ENCODE assay signal across 8 cellular contexts in genomic region chr16:70778901-70779309, GRCh38. TPM values are rescaled to one million over a fixed set of nuclear protein-coding genes. Genes with fewer than 3 reads are reported as not detected.
A peak's percentile ranks its signal among the peaks of the same experiment; 100 is the strongest.
DNase-seq lines count a peak whose midpoint lies in the region; ATAC-seq and TF ChIP-seq lines count a peak whose summit lies in the region.

No MANE protein-coding gene starts in this region.

- no peak for TF ChIP-seq CTCF in fibroblast of lung (conservative IDR thresholded peaks at IDR 0.05 in 1 of 2, IDR thresholded peaks at IDR 0.05 in 1 of 2; ENCODE audit: low read depth in 1 of 2, low read length in 2 of 2)
- TF ChIP-seq CTCF in CD8-positive, alpha-beta T cell (IDR thresholded peaks at IDR 0.05) = no peak

- CTCF ChIA-PET in CD8-positive, alpha-beta T cell (lab: Charles Lee) = interaction anchor here (0.9 kb wide), 2 partner anchors 9 to 100 kb away, joined by 3 read pairs; no protein-coding TSS in a partner anchor

- H3K9me3 Mint-ChIP-seq in CD8-positive, alpha-beta T cell = no peaks in the 10 kb centered on the region
- peaks cover 5% of the 10 kb centered on the region for H3K9me3 Mint-ChIP-seq in activated naive CD8-positive, alpha-beta T cell treated with anti-CD3 and anti-CD28 coated beads for 36 hours

- H3K36me3 ChIP-seq in fibroblast of lung (ENCODE audit: control insufficient read depth, insufficient read depth, low read length) = peaks cover 19% of the 10 kb centered on the region
- H3K36me3 ChIP-seq in CD8-positive, alpha-beta T cell (ENCODE audit: insufficient read depth, low read length) = peaks cover 51% of the 10 kb centered on the region

- no peak overlapping the region for H3K4me3 Mint-ChIP-seq in CD8-positive, alpha-beta T cell
- H3K4me3 Mint-ChIP-seq in activated naive CD8-positive, alpha-beta T cell treated with anti-CD3 and anti-CD28 coated beads for 36 hours = no peak overlapping the region

- POLR2A ChIA-PET in CD8-positive, alpha-beta T cell (lab: Charles Lee) = no interaction called here

- no peaks in the 10 kb centered on the region for H4K20me1 ChIP-seq in fibroblast of lung (ENCODE audit: control insufficient read depth, extremely low read depth, insufficient read depth, low read length)

- no peak overlapping the region for H3K27ac Mint-ChIP-seq in CD8-positive, alpha-beta T cell
- no peak overlapping the region for H3K27ac Mint-ChIP-seq in activated naive CD8-positive, alpha-beta T cell treated with anti-CD3 and anti-CD28 coated beads for 36 hours

- H3K9me3 ChIP-seq in fibroblast of lung (ENCODE audit: control insufficient read depth, insufficient read depth, low read depth, low read length) = no peaks in the 10 kb centered on the region
- H3K9me3 ChIP-seq in CD8-positive, alpha-beta T cell (ENCODE audit: low read length) = no peaks in the 10 kb centered on the region

- no peak overlapping the region for H2AFZ ChIP-seq in fibroblast of lung (ENCODE audit: low read length)

- H3K4me1 Mint-ChIP-seq in CD8-positive, alpha-beta T cell (ENCODE audit: low read depth) = no peaks in the 10 kb centered on the region
- H3K4me1 Mint-ChIP-seq in activated naive CD8-positive, alpha-beta T cell treated with anti-CD3 and anti-CD28 coated beads for 36 hours = no peaks in the 10 kb centered on the region

- H3K4me1 ChIP-seq in fibroblast of lung (ENCODE audit: control insufficient read depth, extremely low read depth, insufficient read depth, low read length) = peaks cover 10% of the 10 kb centered on the region
- H3K4me1 ChIP-seq in CD8-positive, alpha-beta T cell (ENCODE audit: insufficient read depth, low read length) = no peaks in the 10 kb centered on the region

- peaks cover 84% of the 10 kb centered on the region for H3K36me3 Mint-ChIP-seq in CD8-positive, alpha-beta T cell
- peaks cover 38% of the 10 kb centered on the region for H3K36me3 Mint-ChIP-seq in activated naive CD8-positive, alpha-beta T cell treated with anti-CD3 and anti-CD28 coated beads for 36 hours

- no peak for ATAC-seq in GM18498 (IDR thresholded peaks at IDR 0.05; ENCODE audit: unreplicated experiment)
- no peak for ATAC-seq in CD8-positive, alpha-beta T cell

- DNase-seq in GOT3 (lab: John Stamatoyannopoulos, UW) (peak; percentile 34), fibroblast of lung (ENCODE audit: low read depth in 2 of 2) (peak; percentile 75 to 95), posterior vena cava (ENCODE audit: low spot score) (peak; percentile 89), SIG-M5 (lab: John Stamatoyannopoulos, UW) (no peak)
- no peak for DNase-seq in CD8-positive, alpha-beta T cell
- DNase-seq in activated naive CD8-positive, alpha-beta T cell treated with anti-CD3 and anti-CD28 coated beads for 36 hours = no peak

- H3K27me3 ChIP-seq in fibroblast of lung (ENCODE audit: control insufficient read depth, insufficient read depth, low read length) = no peaks in the 10 kb centered on the region
- H3K27me3 ChIP-seq in CD8-positive, alpha-beta T cell (ENCODE audit: insufficient read depth, low read length) = no peaks in the 10 kb centered on the region

- no peaks in the 10 kb centered on the region for H3K27me3 Mint-ChIP-seq in CD8-positive, alpha-beta T cell (ENCODE audit: low read depth)
- H3K27me3 Mint-ChIP-seq in activated naive CD8-positive, alpha-beta T cell treated with anti-CD3 and anti-CD28 coated beads for 36 hours = no peaks in the 10 kb centered on the region

- H3K4me3 ChIP-seq in fibroblast of lung (replicated peaks in 1 of 4; ENCODE audit: control extremely low read depth in 1 of 4, insufficient read depth in 1 of 4, low read depth in 3 of 4, low read length in 4 of 4) = no peak overlapping the region
- no peak overlapping the region for H3K4me3 ChIP-seq in CD8-positive, alpha-beta T cell (ENCODE audit: low read depth, low read length)

- no peak overlapping the region for H3K4me2 ChIP-seq in fibroblast of lung (ENCODE audit: extremely low read depth, insufficient read depth, low read length)

- intact Hi-C loops in posterior vena cava (cut with DNase I) = no loop called here
- intact Hi-C loops in CD8-positive, alpha-beta T cell (cut with DNase I, micrococcal nuclease) = loop anchor here (10.0 kb wide), 2 partner anchors 214 to 254 kb away; partner anchors contain the start of genes COG4 (in 1 of the 2) and SF3B3 (in 1 of the 2)

- no peaks in the 10 kb centered on the region for H3K79me2 ChIP-seq in fibroblast of lung (ENCODE audit: control insufficient read depth, insufficient read depth, low read length)

- H3K27ac ChIP-seq in fibroblast of lung (ENCODE audit: insufficient read depth, low read length) = no peak overlapping the region
- no peak overlapping the region for H3K27ac ChIP-seq in CD8-positive, alpha-beta T cell (ENCODE audit: low read depth, low read length)

- no peak overlapping the region for H3K9ac ChIP-seq in fibroblast of lung (ENCODE audit: insufficient read depth, low read length)

TF ChIP-seq in PFSK-1, 5 proteins besides CTCF, POLR2A, EP300 and RAD21:
- TF ChIP-seq, protein P1, sequence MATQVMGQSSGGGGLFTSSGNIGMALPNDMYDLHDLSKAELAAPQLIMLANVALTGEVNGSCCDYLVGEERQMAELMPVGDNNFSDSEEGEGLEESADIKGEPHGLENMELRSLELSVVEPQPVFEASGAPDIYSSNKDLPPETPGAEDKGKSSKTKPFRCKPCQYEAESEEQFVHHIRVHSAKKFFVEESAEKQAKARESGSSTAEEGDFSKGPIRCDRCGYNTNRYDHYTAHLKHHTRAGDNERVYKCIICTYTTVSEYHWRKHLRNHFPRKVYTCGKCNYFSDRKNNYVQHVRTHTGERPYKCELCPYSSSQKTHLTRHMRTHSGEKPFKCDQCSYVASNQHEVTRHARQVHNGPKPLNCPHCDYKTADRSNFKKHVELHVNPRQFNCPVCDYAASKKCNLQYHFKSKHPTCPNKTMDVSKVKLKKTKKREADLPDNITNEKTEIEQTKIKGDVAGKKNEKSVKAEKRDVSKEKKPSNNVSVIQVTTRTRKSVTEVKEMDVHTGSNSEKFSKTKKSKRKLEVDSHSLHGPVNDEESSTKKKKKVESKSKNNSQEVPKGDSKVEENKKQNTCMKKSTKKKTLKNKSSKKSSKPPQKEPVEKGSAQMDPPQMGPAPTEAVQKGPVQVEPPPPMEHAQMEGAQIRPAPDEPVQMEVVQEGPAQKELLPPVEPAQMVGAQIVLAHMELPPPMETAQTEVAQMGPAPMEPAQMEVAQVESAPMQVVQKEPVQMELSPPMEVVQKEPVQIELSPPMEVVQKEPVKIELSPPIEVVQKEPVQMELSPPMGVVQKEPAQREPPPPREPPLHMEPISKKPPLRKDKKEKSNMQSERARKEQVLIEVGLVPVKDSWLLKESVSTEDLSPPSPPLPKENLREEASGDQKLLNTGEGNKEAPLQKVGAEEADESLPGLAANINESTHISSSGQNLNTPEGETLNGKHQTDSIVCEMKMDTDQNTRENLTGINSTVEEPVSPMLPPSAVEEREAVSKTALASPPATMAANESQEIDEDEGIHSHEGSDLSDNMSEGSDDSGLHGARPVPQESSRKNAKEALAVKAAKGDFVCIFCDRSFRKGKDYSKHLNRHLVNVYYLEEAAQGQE (IDR thresholded peaks at IDR 0.05; ENCODE audit: insufficient read depth in 1 of 2, low read depth in 2 of 2, low read length in 2 of 2) = peak; percentile 35 to 50; a peak in 1 of 4 replicates
- TF ChIP-seq FOXP2 (optimal IDR thresholded peaks at IDR 0.05; ENCODE audit: borderline replicate concordance, extremely low read depth, extremely low read length, insufficient read depth) = peak; percentile 49
- TF ChIP-seq SIN3A (IDR thresholded peaks at IDR 0.05; ENCODE audit: borderline replicate concordance, insufficient read depth, low read length) = 0 out of 2 replicates have a peak, but pooled peaks have one; percentile 12
- no peak for TF ChIP-seq TAF1 (IDR thresholded peaks at IDR 0.05; ENCODE audit: borderline replicate concordance, insufficient read depth, low read length)
- peak; percentile 52; the same call in 1 of the 2 replicates for TF ChIP-seq POLR2AphosphoS5 (IDR thresholded peaks at IDR 0.05; ENCODE audit: low read depth, low read length)

RNA-seq across cellular contexts. Expression of gene VAC14, which starts 22.1 kb away (rescaled TPM):
- 28.3 TPM for polyA plus RNA-seq in PFSK-1 (2012; ENCODE audit: insufficient read length, low read depth)
- total RNA-seq in fibroblast of lung (18.5 and 29.2 TPM in 2 replicates), posterior vena cava (10 to 100 TPM; 25.8 to 28.4 TPM)
- polyA plus RNA-seq in fibroblast of lung = 25.0 and 35.3 TPM in 2 replicates
- polyA plus RNA-seq in fibroblast of lung (2012) = 29.7 and 42.1 TPM in 2 replicates
- polyA minus RNA-seq in fibroblast of lung (ENCODE audit: low replicate concordance) = 104 and 105 TPM in 2 replicates
- total RNA-seq in CD8-positive, alpha-beta T cell = 10 to 100 TPM; 27.1 to 27.2 TPM
- 10 to 100 TPM; 36.0 to 37.5 TPM for total RNA-seq in activated naive CD8-positive, alpha-beta T cell treated with anti-CD3 and anti-CD28 coated beads for 36 hours

Comparison
In these comparisons a context has a peak if more than half of its experiments do, and no peak if none do; other contexts are left out.
1. DNase-seq: peak in GOT3 (single experiment), fibroblast of lung (2 of 2) and posterior vena cava (single experiment); none in CD8-positive, alpha-beta T cell (0 of 7), activated naive CD8-positive, alpha-beta T cell treated with anti-CD3 and anti-CD28 coated beads for 36 hours (single experiment) and SIG-M5 (single experiment).
2. intact Hi-C loops: an anchor here in CD8-positive, alpha-beta T cell (10.0 kb wide); none called in posterior vena cava.